Comparison of ENCODE assay signal across 15 cellular contexts in the genomic region with DNA sequence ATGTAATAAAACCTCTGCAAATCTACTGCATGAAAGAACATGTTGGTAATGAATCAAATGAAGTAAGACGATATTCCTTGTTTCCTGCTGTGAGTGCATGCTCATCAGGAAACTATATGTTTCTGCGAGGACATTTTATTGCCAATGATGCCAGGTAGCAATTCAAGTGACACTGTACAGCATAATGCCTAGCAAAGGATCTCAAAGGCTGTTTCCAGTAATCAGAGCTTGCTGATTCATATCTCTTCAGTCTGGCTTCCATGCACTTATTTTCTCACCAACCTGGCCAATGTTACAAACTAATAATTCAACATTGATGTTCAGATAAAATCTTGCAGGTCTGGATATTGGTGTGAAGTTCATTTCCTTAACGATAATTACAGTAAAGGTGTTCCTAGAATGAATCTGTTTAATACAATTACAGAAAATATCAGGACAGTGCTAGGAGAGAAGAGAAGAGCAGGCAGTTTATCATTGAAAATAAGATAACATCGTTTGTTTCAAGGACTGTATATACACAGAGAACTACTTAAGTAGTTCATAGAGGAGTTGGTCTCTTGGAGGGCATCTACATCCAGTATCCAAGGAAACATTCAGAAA.
"Had no signal": no experiment of that assay in that cellular context is flagged by ENCODE, and none has a peak within 500 bp of the region (broad histone marks: within the 10 kb centered on the region; RNA-seq: fewer than 3 reads in every experiment).

No MANE protein-coding gene starts in this region.

- H3K27me3 ChIP-seq: esophagus muscularis mucosa, testis, upper lobe of right lung had no signal

- H3K4me1 ChIP-seq: lower lobe of right lung, testis, upper lobe of right lung had no signal

- H3K27ac ChIP-seq: esophagus muscularis mucosa, lower lobe of right lung, testis, upper lobe of right lung had no signal

- DNase-seq: activated CD4-positive, alpha-beta memory T cell treated with anti-CD3 and anti-CD28 coated beads for 36 hours; activated CD4-positive, CD25-positive, alpha-beta regulatory T cell treated with anti-CD3 and anti-CD28 coated beads, Interleukin-2, amount 50 U/mL, for 72 hours; activated gamma-delta T cell; activated naive CD8-positive, alpha-beta T cell treated with anti-CD3 and anti-CD28 coated beads, Interleukin-2, amount 10 ng/mL, durations not matched to agents 7 days and 5 days; activated T-cell treated with anti-CD3 and anti-CD28 coated beads, Interleukin-2, amount 50 U/mL, for 48 hours; anterior cingulate cortex; dermis blood vessel endothelial cell; immature natural killer cell; lower lobe of right lung; stimulated activated CD4-positive, alpha-beta T cell treated with anti-CD3 and anti-CD28 coated beads, Interleukin-2, amount 100 ng/mL, for 48 hours; stimulated activated CD8-positive, alpha-beta memory T cell treated with anti-CD3 and anti-CD28 coated beads, Interleukin-4, amount 100 ng/mL, for 48 hours; stimulated activated naive CD8-positive, alpha-beta T cell treated with anti-CD3 and anti-CD28 coated beads, Interleukin-15, Interleukin-2, amounts not matched to agents 100 U/mL and 50 U/mL, for 24 hours; testis; upper lobe of right lung had no signal

- ATAC-seq: lower lobe of right lung; stimulated activated naive CD8-positive, alpha-beta T cell treated with anti-CD3 and anti-CD28 coated beads, Interleukin-15, Interleukin-2, amounts not matched to agents 100 U/mL and 50 U/mL, for 24 hours; upper lobe of right lung had no signal

- H3K9me3 ChIP-seq: esophagus muscularis mucosa, lower lobe of right lung, testis, upper lobe of right lung had no signal

- H3K4me3 ChIP-seq: esophagus muscularis mucosa, lower lobe of right lung, testis, upper lobe of right lung had no signal

- H3K36me3 ChIP-seq: esophagus muscularis mucosa, lower lobe of right lung, upper lobe of right lung had no signal
